Comparison of ENCODE assay signal across 25 cellular contexts in the genomic region with DNA sequence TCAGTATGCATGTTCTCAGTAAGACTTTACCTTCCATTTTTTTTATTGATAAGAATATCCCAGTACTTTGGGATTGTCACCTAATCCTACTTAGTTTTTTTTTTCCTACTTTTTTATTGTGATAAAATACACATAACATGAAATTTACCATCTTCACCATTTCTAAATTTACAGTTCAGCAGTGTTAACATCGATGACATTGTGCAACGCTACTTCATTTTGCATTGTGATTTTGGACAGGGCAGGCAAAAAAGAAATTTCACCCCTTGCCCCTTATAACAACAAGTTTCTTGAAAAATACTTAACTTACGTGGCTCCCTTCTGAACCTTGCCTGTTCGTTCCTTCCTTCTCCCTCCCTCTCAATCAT.
"Had no signal": no experiment of that assay in that cellular context is flagged by ENCODE, and none has a peak within 500 bp of the region (broad histone marks: within the 10 kb centered on the region; RNA-seq: fewer than 3 reads in every experiment).

No MANE protein-coding gene starts in this region.

- H3K27ac ChIP-seq: esophagus muscularis mucosa, foreskin keratinocyte, gastroesophageal sphincter, heart right ventricle, lower lobe of right lung, neutrophil, parathyroid adenoma, prostate gland, right atrium auricular region, sigmoid colon, stomach, thyroid gland, upper lobe of left lung had no signal

- DNase-seq: effector memory CD4-positive, alpha-beta T cell; foreskin keratinocyte; glutamatergic neuron; heart right ventricle; hypothalamus; immature natural killer cell; kidney glomerular epithelial cell; left colon; left ventricle myocardium superior; lower lobe of right lung; natural killer cell; sigmoid colon; stimulated activated CD4-positive, alpha-beta T cell treated with anti-CD3 and anti-CD28 coated beads, Interleukin-2, amount 100 ng/mL, for 24 hours; stimulated activated CD4-positive, alpha-beta T cell treated with anti-CD3 and anti-CD28 coated beads, Interleukin-4, amount 100 ng/mL, for 24 hours; stimulated activated naive CD4-positive, alpha-beta T cell treated with Interleukin-2 at 50 U/mL for 16 hours; stomach; thyroid gland; upper lobe of left lung had no signal

- H3K4me1 Mint-ChIP-seq: immature natural killer cell; natural killer cell; stimulated activated effector memory CD8-positive, alpha-beta T cell treated with anti-CD3 and anti-CD28 coated beads, Interleukin-12 subunit alpha, Interleukin-12 subunit beta, amount 100 ng/mL, for 72 hours had no signal

- H3K4me3 ChIP-seq: esophagus muscularis mucosa, gastroesophageal sphincter, heart right ventricle, lower lobe of right lung, prostate gland, right atrium auricular region, sigmoid colon, stomach, thyroid gland, upper lobe of left lung had no signal

- H3K36me3 Mint-ChIP-seq: natural killer cell; stimulated activated effector memory CD8-positive, alpha-beta T cell treated with anti-CD3 and anti-CD28 coated beads, Interleukin-12 subunit alpha, Interleukin-12 subunit beta, amount 100 ng/mL, for 72 hours had no signal

- H3K4me3 Mint-ChIP-seq: immature natural killer cell; natural killer cell; stimulated activated effector memory CD8-positive, alpha-beta T cell treated with anti-CD3 and anti-CD28 coated beads, Interleukin-12 subunit alpha, Interleukin-12 subunit beta, amount 100 ng/mL, for 72 hours had no signal

- H3K9me3 Mint-ChIP-seq: immature natural killer cell; stimulated activated effector memory CD8-positive, alpha-beta T cell treated with anti-CD3 and anti-CD28 coated beads, Interleukin-12 subunit alpha, Interleukin-12 subunit beta, amount 100 ng/mL, for 72 hours had no signal

- H3K79me2 ChIP-seq: parathyroid adenoma had no signal

- H2AFZ ChIP-seq: parathyroid adenoma had no signal

- H3K4me1 ChIP-seq: esophagus muscularis mucosa, foreskin keratinocyte, gastroesophageal sphincter, lower lobe of right lung, parathyroid adenoma, prostate gland, right atrium auricular region, sigmoid colon, thyroid gland, upper lobe of left lung had no signal

- H3K27me3 ChIP-seq: heart right ventricle, right atrium auricular region, stomach, thyroid gland, upper lobe of left lung had no signal

- H3K9ac ChIP-seq: parathyroid adenoma had no signal

- H3K9me3 ChIP-seq: esophagus muscularis mucosa, gastroesophageal sphincter, heart right ventricle, lower lobe of right lung, neutrophil, prostate gland, right atrium auricular region, sigmoid colon, stomach, thyroid gland, upper lobe of left lung had no signal

- H3K27ac Mint-ChIP-seq: immature natural killer cell; natural killer cell; stimulated activated effector memory CD8-positive, alpha-beta T cell treated with anti-CD3 and anti-CD28 coated beads, Interleukin-12 subunit alpha, Interleukin-12 subunit beta, amount 100 ng/mL, for 72 hours had no signal

- H3K36me3 ChIP-seq: esophagus muscularis mucosa, gastroesophageal sphincter, heart right ventricle, lower lobe of right lung, neutrophil, prostate gland, right atrium auricular region, sigmoid colon, stomach, thyroid gland, upper lobe of left lung had no signal

- ATAC-seq: foreskin keratinocyte; gastroesophageal sphincter; left colon; lower lobe of right lung; natural killer cell; stimulated activated effector memory CD8-positive, alpha-beta T cell treated with anti-CD3 and anti-CD28 coated beads, Interleukin-12 subunit alpha, Interleukin-12 subunit beta, amount 100 ng/mL, for 72 hours had no signal
